In genomic region chr11:64687204-64687603, GRCh38 we compare ENCODE assay signal across 18 cellular contexts. TPM values are rescaled to one million over a fixed set of nuclear protein-coding genes. Genes with fewer than 3 reads are reported as not detected.
DNase-seq lines count a peak whose midpoint lies in the region; ATAC-seq and TF ChIP-seq lines count a peak whose summit lies in the region.
"Had no signal": no experiment of that assay in that cellular context is flagged by ENCODE, and none has a peak within 500 bp of the region (broad histone marks: within the 10 kb centered on the region; RNA-seq: fewer than 3 reads in every experiment).

No MANE protein-coding gene starts in this region.

- peak overlapping the region; percentile 76 for H3K4me3 Mint-ChIP-seq in glutamatergic neuron (ENCODE audit: unreplicated experiment)
- H3K4me3 Mint-ChIP-seq: activated T-helper 17 cell treated with anti-CD3 and anti-CD28 coated beads, Interleukin-2, amount 50 U/mL, for 72 hours; T-helper 1 cell treated with Interleukin-12 subunit alpha and Interleukin-12 subunit beta and Interleukin-4 antibody, amounts not matched to agents 30 μg/mL and 1 μg/mL, for 36 hours had no signal

- peaks cover 49% of the 10 kb centered on the region for H3K4me1 Mint-ChIP-seq in glutamatergic neuron (ENCODE audit: low read depth, unreplicated experiment)

- H3K27me3 Mint-ChIP-seq in glutamatergic neuron (ENCODE audit: unreplicated experiment) = peaks cover 28% of the 10 kb centered on the region

- peak overlapping the region in 1 of 2 donors; percentile 26 for H3K27ac ChIP-seq in aorta (ENCODE audit: low read depth in 1 of 2, low read length in 2 of 2)
- H3K27ac ChIP-seq: breast epithelium, epithelial cell of prostate had no signal

- no peaks in the 10 kb centered on the region for H3K36me3 ChIP-seq in aorta (ENCODE audit: control insufficient read depth in 1 of 2, insufficient read depth in 2 of 2, low read length in 1 of 2)
- H3K36me3 ChIP-seq: breast epithelium had no signal

- H3K36me3 Mint-ChIP-seq in glutamatergic neuron (ENCODE audit: unreplicated experiment) = peaks cover 10% of the 10 kb centered on the region

- DNase-seq in Right ventricle myocardium superior (peak; percentile 80), cardiac septum (ENCODE audit: low spot score) (no peak), glutamatergic neuron (no peak), nucleus accumbens (lab: John Stamatoyannopoulos, UW) (peak in 55 of 56 donors; percentile 52 to 99 (median 94)), aorta (peak; percentile 87 to 90), germinal center (ENCODE audit: low spot score) (no peak)
- DNase-seq in central memory CD4-positive, alpha-beta T cell = no peak
- no peak for DNase-seq in stimulated activated naive CD8-positive, alpha-beta T cell treated with anti-CD3 and anti-CD28 coated beads, Interleukin-15, Interleukin-2, amounts not matched to agents 100 U/mL and 50 U/mL, for 24 hours
- DNase-seq: ACHN; activated CD4-positive, alpha-beta T cell treated with anti-CD3 and anti-CD28 coated beads for 48 hours; DMS53; KBM-7; NCI-H2107; PC-3 had no signal

- no peak overlapping the region for H3K27ac Mint-ChIP-seq in glutamatergic neuron (ENCODE audit: unreplicated experiment)
- H3K27ac Mint-ChIP-seq: activated T-helper 17 cell treated with anti-CD3 and anti-CD28 coated beads, Interleukin-2, amount 50 U/mL, for 72 hours had no signal

- H3K9me3 Mint-ChIP-seq in glutamatergic neuron (ENCODE audit: unreplicated experiment) = peaks cover 7% of the 10 kb centered on the region
- H3K9me3 Mint-ChIP-seq: activated T-helper 17 cell treated with anti-CD3 and anti-CD28 coated beads, Interleukin-2, amount 50 U/mL, for 72 hours; T-helper 1 cell treated with Interleukin-12 subunit alpha and Interleukin-12 subunit beta and Interleukin-4 antibody, amounts not matched to agents 30 μg/mL and 1 μg/mL, for 36 hours had no signal

- H3K27me3 ChIP-seq in aorta (ENCODE audit: control insufficient read depth in 1 of 2, insufficient read depth in 2 of 2, low read length in 1 of 2) = no peaks in the 10 kb centered on the region
- H3K27me3 ChIP-seq: breast epithelium had no signal

- H3K9me3 ChIP-seq in aorta (ENCODE audit: control insufficient read depth, low read length) = no peaks in the 10 kb centered on the region
- H3K9me3 ChIP-seq: breast epithelium had no signal

- no peaks in the 10 kb centered on the region for H3K4me1 ChIP-seq in aorta (ENCODE audit: control insufficient read depth in 1 of 2, insufficient read depth in 2 of 2, low read length in 2 of 2)
- H3K4me1 ChIP-seq: breast epithelium had no signal

- H3K4me3 ChIP-seq in aorta (ENCODE audit: low read length in 2 of 2) = no peak overlapping the region
- H3K4me3 ChIP-seq: breast epithelium had no signal

- no peak for TF ChIP-seq CTCF in glutamatergic neuron (IDR thresholded peaks at IDR 0.05; ENCODE audit: partially characterized antibody, unreplicated experiment)

- ATAC-seq in Right ventricle myocardium superior (ENCODE audit: poor library complexity) (peak; percentile 28), aorta (ENCODE audit: low FRiP score) (peak; percentile 68)
- ATAC-seq in stimulated activated naive CD8-positive, alpha-beta T cell treated with anti-CD3 and anti-CD28 coated beads, Interleukin-15, Interleukin-2, amounts not matched to agents 100 U/mL and 50 U/mL, for 24 hours = no peak
- ATAC-seq: PC-3 had no signal

- intact Hi-C loops in Right ventricle myocardium superior (cut with DNase I) (loop anchor here (5.0 kb wide), 1 partner anchor 35 kb away; the partner anchor contains the start of gene NRXN2), cardiac septum (cut with DNase I) (no loop called here), aorta (cut with DNase I) (no loop called here)

- WGBS in aorta, 2 donors = 1 to 4% methylated on average over 6 of the region's 6 CpGs

RNA-seq across cellular contexts. Expression of gene NRXN2, which starts 35.8 kb away (rescaled TPM):
- 0.86 TPM for total RNA-seq in Right ventricle myocardium superior
- total RNA-seq in cardiac septum = 3.5 TPM
- total RNA-seq in glutamatergic neuron (ENCODE audit: unreplicated experiment) = 50.4 TPM
- 10 to 100 TPM; 21.6 to 35.9 TPM for total RNA-seq in aorta
- polyA plus RNA-seq in aorta = 1 to 10 TPM; 2.6 to 9.6 TPM
- total RNA-seq: PC-3 had no signal

RNA-seq across cellular contexts. Expression of gene RASGRP2, which starts 56.7 kb away (rescaled TPM):
- total RNA-seq in Right ventricle myocardium superior = 38.4 TPM
- total RNA-seq in cardiac septum = 30.8 TPM
- 2.9 TPM for total RNA-seq in glutamatergic neuron (ENCODE audit: unreplicated experiment)
- total RNA-seq in aorta = 10 to 100 TPM; 44.7 to 52.6 TPM
- 100 to 1,000 TPM in 1 of 2 donors, 10 to 100 TPM in 1; 20.8 to 152 TPM for polyA plus RNA-seq in aorta
- total RNA-seq: PC-3 had no signal

Comparison
In these comparisons a context has a peak if more than half of its experiments do, and no peak if none do; other contexts are left out.
1. DNase-seq: peak in Right ventricle myocardium superior (single experiment), nucleus accumbens (55 of 56) and aorta (2 of 2); none in cardiac septum (single experiment), glutamatergic neuron (single experiment), central memory CD4-positive, alpha-beta T cell (single experiment), germinal center (single experiment) and stimulated activated naive CD8-positive, alpha-beta T cell treated with anti-CD3 and anti-CD28 coated beads, Interleukin-15, Interleukin-2, amounts not matched to agents 100 U/mL and 50 U/mL, for 24 hours (single experiment).